ENCODE assay signal across 3 cellular contexts in genomic region chr16:12853972-12854371, GRCh38.
TF ChIP-seq lines count a peak whose summit lies in the region.

No MANE protein-coding gene starts in this region.

TF ChIP-seq in A549, 52 proteins besides CTCF, POLR2A, EP300 and RAD21:
- TF ChIP-seq E2F6 (IDR thresholded peaks at IDR 0.05; ENCODE audit: borderline replicate concordance, low read depth) (no peak), HDAC2 (IDR thresholded peaks at IDR 0.05) (no peak), JUN (IDR thresholded peaks at IDR 0.05) (no peak), RARB (CRISPR knock-in tag; IDR thresholded peaks at IDR 0.05) (no peak), EHMT2 (IDR thresholded peaks at IDR 0.05; ENCODE audit: low read depth) (no peak), MAFK (IDR thresholded peaks at IDR 0.05; ENCODE audit: partially characterized antibody) (peak; percentile 92), HOXB13 (CRISPR knock-in tag; IDR thresholded peaks at IDR 0.05; ENCODE audit: low read depth) (no peak)

TF ChIP-seq in GM23338, 12 proteins besides CTCF, POLR2A, EP300 and RAD21 (continues in another document):
- TF ChIP-seq EZH2phosphoT487 (IDR thresholded peaks at IDR 0.05; ENCODE audit: unreplicated experiment) = no peak
- TF ChIP-seq ZNF462 (CRISPR knock-in tag; IDR thresholded peaks at IDR 0.05) = no peak
- no peak for TF ChIP-seq ETS1 (IDR thresholded peaks at IDR 0.05)
- no peak for TF ChIP-seq POLR2AphosphoS5 (IDR thresholded peaks at IDR 0.05; ENCODE audit: low read depth)
- TF ChIP-seq REST (IDR thresholded peaks at IDR 0.05; ENCODE audit: unreplicated experiment) = no peak
- TF ChIP-seq STAT1 (IDR thresholded peaks at IDR 0.05; ENCODE audit: unreplicated experiment) = no peak
- no peak for TF ChIP-seq JUNB (IDR thresholded peaks at IDR 0.05; ENCODE audit: unreplicated experiment)
- TF ChIP-seq ZNF331 (CRISPR knock-in tag; IDR thresholded peaks at IDR 0.05; ENCODE audit: low read depth) = no peak
- no peak for TF ChIP-seq CREB1 (CRISPR knock-in tag; IDR thresholded peaks at IDR 0.05; ENCODE audit: low read depth)
- TF ChIP-seq NANOG (IDR thresholded peaks at IDR 0.05; ENCODE audit: borderline replicate concordance) = no peak

TF ChIP-seq in K562, 482 proteins besides CTCF, POLR2A, EP300 and RAD21:
- peak; percentile 91 for TF ChIP-seq MAFF (IDR thresholded peaks at IDR 0.05; ENCODE audit: low read length)
- peak; percentile 89 for TF ChIP-seq ZNF316 (IDR thresholded peaks at IDR 0.05)
- peak; percentile 93 for TF ChIP-seq MAFK (IDR thresholded peaks at IDR 0.05; ENCODE audit: low read length)
- TF ChIP-seq MAFG (tag; conservative IDR thresholded peaks at IDR 0.05) = peak; percentile 69
- peak; percentile 78 for TF ChIP-seq C11orf30 (IDR thresholded peaks at IDR 0.05; ENCODE audit: low read depth)
- TF ChIP-seq RBM34 (IDR thresholded peaks at IDR 0.05; ENCODE audit: borderline replicate concordance, insufficient read depth, low read length) = no peak
TF ChIP-seq in K562: peak in this region for 5.
